ENCODE assay signal across 23 cellular contexts in the genomic region with DNA sequence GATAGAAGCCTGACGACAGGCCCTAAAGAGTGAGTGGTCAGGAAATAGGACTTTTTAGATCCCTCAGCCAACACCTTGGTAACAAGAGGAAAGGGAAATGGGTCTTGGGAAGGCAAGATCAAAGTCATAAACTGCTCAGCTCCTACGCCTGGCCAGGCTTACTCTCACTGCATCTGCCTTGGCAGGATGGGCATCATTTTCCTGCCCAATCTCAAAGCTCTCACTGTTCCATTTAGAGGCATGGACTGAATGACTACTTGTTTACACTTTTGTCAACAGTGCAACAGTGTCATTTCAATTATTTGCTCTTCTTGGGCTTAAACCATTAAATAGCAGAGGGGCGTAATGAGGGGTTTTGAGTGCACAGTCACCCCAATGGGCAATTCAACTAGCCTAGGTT.
"Had no signal": no experiment of that assay in that cellular context is flagged by ENCODE, and none has a peak within 500 bp of the region (broad histone marks: within the 10 kb centered on the region; RNA-seq: fewer than 3 reads in every experiment).

No MANE protein-coding gene starts in this region.

- H2AFZ ChIP-seq: neural progenitor cell had no signal

- H3K4me2 ChIP-seq: neural progenitor cell had no signal

- H3K4me1 ChIP-seq: heart left ventricle, neural progenitor cell, right lobe of liver, testis had no signal

- H3K9me3 Mint-ChIP-seq: stimulated activated naive CD8-positive, alpha-beta T cell treated with anti-CD3 and anti-CD28 coated beads, Interleukin-15, Interleukin-2, amounts not matched to agents 100 ng/mL and 50 ng/mL, for 24 hours; type B pancreatic cell had no signal

- H3K36me3 ChIP-seq: cardiac muscle cell, heart left ventricle, neural progenitor cell, ovary, right lobe of liver, WERI-Rb-1 had no signal

- H3K36me3 Mint-ChIP-seq: activated naive CD8-positive, alpha-beta T cell; memory B cell; naive thymus-derived CD4-positive, alpha-beta T cell; neural progenitor cell; type B pancreatic cell had no signal

- H3K4me3 Mint-ChIP-seq: activated naive CD8-positive, alpha-beta T cell; memory B cell; naive thymus-derived CD4-positive, alpha-beta T cell; neural progenitor cell; stimulated activated naive CD8-positive, alpha-beta T cell treated with anti-CD3 and anti-CD28 coated beads, Interleukin-15, Interleukin-2, amounts not matched to agents 100 ng/mL and 50 ng/mL, for 24 hours; type B pancreatic cell had no signal

- H3K4me3 ChIP-seq: cardiac muscle cell, heart left ventricle, neural progenitor cell, ovary, right lobe of liver, testis had no signal

- H3K27me3 ChIP-seq: cardiac muscle cell, heart left ventricle, neural progenitor cell, ovary, right lobe of liver, testis had no signal

- H3K27ac ChIP-seq: cardiac muscle cell, heart left ventricle, neural progenitor cell, ovary, right lobe of liver, testis, WERI-Rb-1 had no signal

- FAIRE-seq: colon, small intestine had no signal

- H3K9ac ChIP-seq: neural progenitor cell had no signal

- DNase-seq: activated CD4-positive, alpha-beta T cell treated with anti-CD3 and anti-CD28 coated beads for 1 hour; activated CD4-positive, alpha-beta T cell treated with anti-CD3 and anti-CD28 coated beads, Interleukin-2, amount 50 U/mL, for 48 hours; activated T-cell treated with anti-CD3 and anti-CD28 coated beads for 4 hours; foreskin melanocyte; heart left ventricle; kidney glomerular epithelial cell; left ventricle myocardium superior; naive thymus-derived CD4-positive, alpha-beta T cell; ovary; right lobe of liver; small intestine; stimulated activated CD4-positive, alpha-beta T cell treated with anti-CD3 and anti-CD28 coated beads, Interleukin-15, amount 100 ng/mL, for 24 hours; stimulated activated CD4-positive, alpha-beta T cell treated with anti-CD3 and anti-CD28 coated beads, Interleukin-2, amount 100 ng/mL, for 48 hours; SW 1271; testis; WERI-Rb-1 had no signal

- H3K27ac Mint-ChIP-seq: activated naive CD8-positive, alpha-beta T cell; memory B cell; naive thymus-derived CD4-positive, alpha-beta T cell; neural progenitor cell; stimulated activated naive CD8-positive, alpha-beta T cell treated with anti-CD3 and anti-CD28 coated beads, Interleukin-15, Interleukin-2, amounts not matched to agents 100 ng/mL and 50 ng/mL, for 24 hours; type B pancreatic cell had no signal

- ATAC-seq: heart left ventricle; left ventricle myocardium superior; naive thymus-derived CD4-positive, alpha-beta T cell; right lobe of liver had no signal

- H3K27me3 Mint-ChIP-seq: memory B cell; stimulated activated naive CD8-positive, alpha-beta T cell treated with anti-CD3 and anti-CD28 coated beads, Interleukin-15, Interleukin-2, amounts not matched to agents 100 ng/mL and 50 ng/mL, for 24 hours had no signal

- H3K4me1 Mint-ChIP-seq: memory B cell had no signal

- H3K9me3 ChIP-seq: heart left ventricle, ovary, right lobe of liver, testis had no signal
